Comparison of ENCODE assay signal across 30 cellular contexts in the genomic region with DNA sequence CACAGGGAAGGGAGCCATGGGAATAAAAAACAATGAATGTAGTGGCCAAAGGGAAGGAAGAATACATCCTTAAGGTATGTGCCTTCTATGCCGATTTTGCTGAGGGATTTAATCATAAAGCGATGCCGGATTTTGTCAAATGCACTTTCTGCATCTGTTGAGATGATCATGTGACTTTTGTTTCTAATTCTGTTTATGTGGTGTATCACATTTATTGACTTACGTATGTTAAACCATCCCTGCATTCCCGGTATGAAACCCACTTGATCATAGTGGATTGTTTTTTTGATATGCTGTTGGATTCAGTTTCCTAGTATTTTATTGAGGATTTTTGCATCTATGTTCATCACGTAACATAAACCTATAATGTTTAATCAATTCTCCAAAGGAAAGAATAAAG.
"Had no signal": no experiment of that assay in that cellular context is flagged by ENCODE, and none has a peak within 500 bp of the region (broad histone marks: within the 10 kb centered on the region; RNA-seq: fewer than 3 reads in every experiment).

No MANE protein-coding gene starts in this region.

- H3K27ac ChIP-seq: adrenal gland, ascending aorta, body of pancreas, brain microvascular endothelial cell, breast epithelium, cardiac muscle cell had no signal

- H3K4me1 ChIP-seq: adrenal gland, ascending aorta, body of pancreas, breast epithelium had no signal

- H3K9me3 ChIP-seq: adrenal gland, ascending aorta, body of pancreas had no signal

- H3K4me3 ChIP-seq: adrenal gland, ascending aorta, body of pancreas, breast epithelium, cardiac muscle cell had no signal

- H3K27me3 ChIP-seq: ascending aorta, body of pancreas, brain microvascular endothelial cell, cardiac muscle cell had no signal

- H3K36me3 ChIP-seq: adrenal gland, ascending aorta, brain microvascular endothelial cell, breast epithelium, cardiac muscle cell had no signal

- ATAC-seq: activated naive CD4-positive, alpha-beta T cell treated with anti-CD3 and anti-CD28 coated beads, Interleukin-2, amount 50 U/mL, for 72 hours; activated naive CD8-positive, alpha-beta T cell treated with anti-CD3 and anti-CD28 coated beads, Interleukin-2, amount 50 U/mL, for 24 hours; activated T-cell treated with anti-CD3 and anti-CD28 coated beads, Interleukin-2, amount 50 U/mL, for 4 hours; activated T-cell treated with anti-CD3 and anti-CD28 coated beads, Interleukin-2, amount 50 U/mL, for 72 hours; activated T-helper 17 cell treated with anti-CD3 and anti-CD28 coated beads, Interleukin-2, amount 50 U/mL, for 72 hours; body of pancreas had no signal

- DNase-seq: activated effector memory CD4-positive, alpha-beta T cell treated with anti-CD3 and anti-CD28 coated beads, Interleukin-2, amount 50 U/mL, for 16 hours; activated effector memory CD4-positive, alpha-beta T cell treated with Interleukin-2 at 50 U/mL for 16 hours; activated gamma-delta T cell; activated gamma-delta T cell treated with Interleukin-2 at 50 U/mL for 16 hours; activated naive CD4-positive, alpha-beta T cell; activated naive CD4-positive, alpha-beta T cell treated with anti-CD3 and anti-CD28 coated beads for 36 hours; activated naive CD4-positive, alpha-beta T cell treated with anti-CD3 and anti-CD28 coated beads, Interleukin-2, amount 10 ng/mL, durations not matched to agents 7 days and 5 days; activated naive CD4-positive, alpha-beta T cell treated with anti-CD3 and anti-CD28 coated beads, Interleukin-2, amount 50 U/mL, for 16 hours; activated naive CD4-positive, alpha-beta T cell treated with Interleukin-2 at 50 U/mL for 16 hours; activated naive CD8-positive, alpha-beta T cell treated with anti-CD3 and anti-CD28 coated beads for 36 hours; activated naive CD8-positive, alpha-beta T cell treated with anti-CD3 and anti-CD28 coated beads, Interleukin-2, amount 10 ng/mL, durations not matched to agents 7 days and 5 days; activated naive CD8-positive, alpha-beta T cell treated with anti-CD3 and anti-CD28 coated beads, Interleukin-2, amount 50 U/mL, for 24 hours; activated T-cell treated with anti-CD3 and anti-CD28 coated beads, Interleukin-2, amount 50 U/mL, for 4 hours; activated T-cell treated with anti-CD3 and anti-CD28 coated beads, Interleukin-2, amount 50 U/mL, for 48 hours; activated T-cell treated with anti-CD3 and anti-CD28 coated beads, Interleukin-2, amount 50 U/mL, for 72 hours; adrenal gland; amniotic stem cell; amygdala; anterior cingulate cortex; aorta; body of pancreas; brain microvascular endothelial cell; caudate nucleus; central memory CD4-positive, alpha-beta T cell; cerebellar nuclear complex had no signal
